Comparison of ENCODE assay signal across 21 cellular contexts in genomic region chr3:128340904-128341555, GRCh38.
"Had no signal": no experiment of that assay in that cellular context is flagged by ENCODE, and none has a peak within 500 bp of the region (broad histone marks: within the 10 kb centered on the region; RNA-seq: fewer than 3 reads in every experiment).

No MANE protein-coding gene starts in this region.

- H2AFZ ChIP-seq: parathyroid adenoma had no signal

- H3K9ac ChIP-seq: parathyroid adenoma had no signal

- H3K4me3 ChIP-seq: heart left ventricle, left ventricle myocardium inferior, testis, transverse colon had no signal

- DNase-seq: activated B cell treated with CpG ODN at 0.5 μM for 24 hours; activated CD4-positive, alpha-beta T cell treated with anti-CD3 and anti-CD28 coated beads, Interleukin-2, amount 50 U/mL, for 1 hour; activated CD8-positive, alpha-beta T cell treated with anti-CD3 and anti-CD28 coated beads for 36 hours; activated naive CD8-positive, alpha-beta T cell treated with anti-CD3 and anti-CD28 coated beads, Interleukin-2, amount 50 U/mL, for 24 hours; activated T-cell treated with anti-CD3 and anti-CD28 coated beads, Interleukin-2, amount 50 U/mL, for 48 hours; amygdala; caudate nucleus; foreskin fibroblast; left ventricle myocardium inferior; naive B cell; nucleus accumbens; right cardiac atrium; stimulated activated CD4-positive, alpha-beta T cell treated with anti-CD3 and anti-CD28 coated beads, Interleukin-12 subunit alpha, Interleukin-12 subunit beta, amount 100 ng/mL, for 4 hours; stimulated activated CD4-positive, alpha-beta T cell treated with anti-CD3 and anti-CD28 coated beads, Interleukin-4, amount 100 ng/mL, for 1 hour; T-helper 2 cell; testis; transverse colon had no signal

- H3K9me3 ChIP-seq: heart left ventricle, left ventricle myocardium inferior, testis, transverse colon had no signal

- ATAC-seq: activated CD8-positive, alpha-beta T cell treated with anti-CD3 and anti-CD28 coated beads for 36 hours; activated naive CD8-positive, alpha-beta T cell treated with anti-CD3 and anti-CD28 coated beads, Interleukin-2, amount 50 U/mL, for 24 hours; right cardiac atrium; stimulated activated memory B cell treated with anti-CD40 and anti-IgM and Interleukin-4, amounts not matched to agents 10 μg/mL and 1 μg/mL and 100 μg/mL, for 72 hours had no signal

- H3K4me1 ChIP-seq: testis had no signal

- H3K27ac ChIP-seq: heart left ventricle, left ventricle myocardium inferior, parathyroid adenoma, testis, transverse colon had no signal

- H3K36me3 ChIP-seq: transverse colon had no signal

- FAIRE-seq: endothelial cell of umbilical vein had no signal

- H3K27me3 ChIP-seq: heart left ventricle, testis, transverse colon had no signal
